ENCODE assay signal across 32 cellular contexts in genomic region chr16:72068930-72069329, GRCh38. TPM values are rescaled to one million over a fixed set of nuclear protein-coding genes. Genes with fewer than 3 reads are reported as not detected.
"Had no signal": no experiment of that assay in that cellular context is flagged by ENCODE, and none has a peak within 500 bp of the region (broad histone marks: within the 10 kb centered on the region; RNA-seq: fewer than 3 reads in every experiment).

No MANE protein-coding gene starts in this region.

- H3K9me3 Mint-ChIP-seq: activated CD4-positive, alpha-beta T cell treated with anti-CD3 and anti-CD28 coated beads, Interleukin-2, amount 10 ng/mL, durations not matched to agents 24 days and 14 days; activated CD8-positive, alpha-beta T cell treated with anti-CD3 and anti-CD28 coated beads for 36 hours; activated naive CD4-positive, alpha-beta T cell treated with anti-CD3 and anti-CD28 coated beads, Interleukin-2, amount 50 U/mL, for 24 hours; activated naive CD8-positive, alpha-beta T cell treated with anti-CD3 and anti-CD28 coated beads, Interleukin-2, amount 10 ng/mL, durations not matched to agents 7 days and 5 days; activated T-cell treated with anti-CD3 and anti-CD28 coated beads, Interleukin-2, amount 50 U/mL, for 72 hours; activated T-helper 2 cell treated with anti-CD3 and anti-CD28 coated beads, Interferon-gamma antibody, Interleukin-2, Interleukin-4, amounts not matched to agents 10 μg/mL and 5 μg/mL and 100 μg/mL, durations not matched to agents 14 hours and 24 hours and 36 hours; IgD-negative memory B cell had no signal

- H3K27ac Mint-ChIP-seq: activated CD4-positive, alpha-beta T cell treated with anti-CD3 and anti-CD28 coated beads, Interleukin-2, amount 10 ng/mL, durations not matched to agents 24 days and 14 days; activated CD8-positive, alpha-beta T cell treated with anti-CD3 and anti-CD28 coated beads for 36 hours; activated naive CD4-positive, alpha-beta T cell treated with anti-CD3 and anti-CD28 coated beads, Interleukin-2, amount 50 U/mL, for 24 hours; activated naive CD8-positive, alpha-beta T cell treated with anti-CD3 and anti-CD28 coated beads, Interleukin-2, amount 10 ng/mL, durations not matched to agents 7 days and 5 days; activated T-cell treated with anti-CD3 and anti-CD28 coated beads, Interleukin-2, amount 50 U/mL, for 72 hours; activated T-helper 2 cell treated with anti-CD3 and anti-CD28 coated beads, Interferon-gamma antibody, Interleukin-2, Interleukin-4, amounts not matched to agents 10 μg/mL and 5 μg/mL and 100 μg/mL, durations not matched to agents 14 hours and 24 hours and 36 hours; IgD-negative memory B cell had no signal

- H3K27ac ChIP-seq: ascending aorta had no signal

- H3K27me3 Mint-ChIP-seq: activated CD4-positive, alpha-beta T cell treated with anti-CD3 and anti-CD28 coated beads, Interleukin-2, amount 10 ng/mL, durations not matched to agents 24 days and 14 days; activated CD8-positive, alpha-beta T cell treated with anti-CD3 and anti-CD28 coated beads for 36 hours; activated naive CD4-positive, alpha-beta T cell treated with anti-CD3 and anti-CD28 coated beads, Interleukin-2, amount 50 U/mL, for 24 hours; activated naive CD8-positive, alpha-beta T cell treated with anti-CD3 and anti-CD28 coated beads, Interleukin-2, amount 10 ng/mL, durations not matched to agents 7 days and 5 days; IgD-negative memory B cell had no signal

- H3K27me3 ChIP-seq: ascending aorta had no signal

- DNase-seq: activated CD4-positive, alpha-beta T cell treated with anti-CD3 and anti-CD28 coated beads, Interleukin-2, amount 10 ng/mL, durations not matched to agents 24 days and 14 days; activated CD4-positive, alpha-beta T cell treated with anti-CD3 and anti-CD28 coated beads, Interleukin-2, amount 50 U/mL, for 4 hours; activated CD8-positive, alpha-beta T cell treated with anti-CD3 and anti-CD28 coated beads for 36 hours; activated gamma-delta T cell; activated naive CD4-positive, alpha-beta T cell treated with Interleukin-2 at 50 U/mL for 16 hours; activated naive CD8-positive, alpha-beta T cell treated with anti-CD3 and anti-CD28 coated beads, Interleukin-2, amount 10 ng/mL, durations not matched to agents 7 days and 5 days; activated T-cell treated with anti-CD3 and anti-CD28 coated beads, Interleukin-2, amount 50 U/mL, for 1 hour; activated T-cell treated with anti-CD3 and anti-CD28 coated beads, Interleukin-2, amount 50 U/mL, for 72 hours; amygdala; Karpas-422; KBM-7; NCI-H1105; NCI-H1417 treated with DMSO at 0.1 percent for 48 hours; NCI-H1694; NCI-H1930; NCI-H2081 treated with DMSO at 0.1 percent for 48 hours; NCI-H345; NCI-H524 treated with DMSO at 0.1 percent for 48 hours; NK-92 treated with Interleukin-12 subunit alpha and Interleukin-12 subunit beta, amount 100 ng/mL, for 24 hours; OCI-M1; Right ventricle myocardium superior; SW 1271; T-helper 1 cell; T1000 had no signal

- ATAC-seq: activated CD8-positive, alpha-beta T cell treated with anti-CD3 and anti-CD28 coated beads for 36 hours; activated T-cell treated with anti-CD3 and anti-CD28 coated beads, Interleukin-2, amount 50 U/mL, for 72 hours had no signal

- H3K4me3 Mint-ChIP-seq: activated CD4-positive, alpha-beta T cell treated with anti-CD3 and anti-CD28 coated beads, Interleukin-2, amount 10 ng/mL, durations not matched to agents 24 days and 14 days; activated CD8-positive, alpha-beta T cell treated with anti-CD3 and anti-CD28 coated beads for 36 hours; activated naive CD4-positive, alpha-beta T cell treated with anti-CD3 and anti-CD28 coated beads, Interleukin-2, amount 50 U/mL, for 24 hours; activated naive CD8-positive, alpha-beta T cell treated with anti-CD3 and anti-CD28 coated beads, Interleukin-2, amount 10 ng/mL, durations not matched to agents 7 days and 5 days; activated T-cell treated with anti-CD3 and anti-CD28 coated beads, Interleukin-2, amount 50 U/mL, for 72 hours; IgD-negative memory B cell had no signal

- H3K9me3 ChIP-seq: ascending aorta had no signal

- H3K4me1 Mint-ChIP-seq: activated CD4-positive, alpha-beta T cell treated with anti-CD3 and anti-CD28 coated beads, Interleukin-2, amount 10 ng/mL, durations not matched to agents 24 days and 14 days; activated naive CD4-positive, alpha-beta T cell treated with anti-CD3 and anti-CD28 coated beads, Interleukin-2, amount 50 U/mL, for 24 hours; activated naive CD8-positive, alpha-beta T cell treated with anti-CD3 and anti-CD28 coated beads, Interleukin-2, amount 10 ng/mL, durations not matched to agents 7 days and 5 days; IgD-negative memory B cell had no signal

- H3K36me3 Mint-ChIP-seq: activated naive CD8-positive, alpha-beta T cell treated with anti-CD3 and anti-CD28 coated beads, Interleukin-2, amount 10 ng/mL, durations not matched to agents 7 days and 5 days had no signal

- H3K4me3 ChIP-seq: ascending aorta had no signal

- H3K36me3 ChIP-seq: ascending aorta had no signal

RNA-seq across cellular contexts. Expression of gene HPR, which starts 5.9 kb away (rescaled TPM):
- total RNA-seq: activated CD4-positive, alpha-beta T cell treated with anti-CD3 and anti-CD28 coated beads, Interleukin-2, amount 10 ng/mL, durations not matched to agents 24 days and 14 days; activated CD8-positive, alpha-beta memory T cell treated with anti-CD3 and anti-CD28 coated beads for 36 hours; activated CD8-positive, alpha-beta T cell treated with anti-CD3 and anti-CD28 coated beads for 36 hours; activated naive CD8-positive, alpha-beta T cell treated with anti-CD3 and anti-CD28 coated beads, Interleukin-2, amount 10 ng/mL, durations not matched to agents 7 days and 5 days; activated T-cell treated with anti-CD3 and anti-CD28 coated beads, Interleukin-2, amount 50 U/mL, for 72 hours; activated T-helper 2 cell treated with anti-CD3 and anti-CD28 coated beads, Interferon-gamma antibody, Interleukin-2, Interleukin-4, amounts not matched to agents 10 μg/mL and 5 μg/mL and 100 μg/mL, durations not matched to agents 14 hours and 24 hours and 36 hours; MCF 10A; NCI-H460; T-helper 2 cell treated with Interferon-gamma antibody and Interleukin-4, amounts not matched to agents 100 ng/mL and 5 ng/mL, for 36 hours had no signal
- polyA plus RNA-seq: IgD-negative memory B cell had no signal

RNA-seq across cellular contexts. Expression of gene HP, which starts 14.6 kb away (rescaled TPM):
- total RNA-seq: activated CD4-positive, alpha-beta T cell treated with anti-CD3 and anti-CD28 coated beads, Interleukin-2, amount 10 ng/mL, durations not matched to agents 24 days and 14 days; activated CD8-positive, alpha-beta memory T cell treated with anti-CD3 and anti-CD28 coated beads for 36 hours; activated CD8-positive, alpha-beta T cell treated with anti-CD3 and anti-CD28 coated beads for 36 hours; activated naive CD8-positive, alpha-beta T cell treated with anti-CD3 and anti-CD28 coated beads, Interleukin-2, amount 10 ng/mL, durations not matched to agents 7 days and 5 days; activated T-cell treated with anti-CD3 and anti-CD28 coated beads, Interleukin-2, amount 50 U/mL, for 72 hours; activated T-helper 2 cell treated with anti-CD3 and anti-CD28 coated beads, Interferon-gamma antibody, Interleukin-2, Interleukin-4, amounts not matched to agents 10 μg/mL and 5 μg/mL and 100 μg/mL, durations not matched to agents 14 hours and 24 hours and 36 hours; MCF 10A; NCI-H460; T-helper 2 cell treated with Interferon-gamma antibody and Interleukin-4, amounts not matched to agents 100 ng/mL and 5 ng/mL, for 36 hours had no signal
- polyA plus RNA-seq: IgD-negative memory B cell had no signal
